10 cellular contexts compared by ENCODE assay signal in the genomic region with DNA sequence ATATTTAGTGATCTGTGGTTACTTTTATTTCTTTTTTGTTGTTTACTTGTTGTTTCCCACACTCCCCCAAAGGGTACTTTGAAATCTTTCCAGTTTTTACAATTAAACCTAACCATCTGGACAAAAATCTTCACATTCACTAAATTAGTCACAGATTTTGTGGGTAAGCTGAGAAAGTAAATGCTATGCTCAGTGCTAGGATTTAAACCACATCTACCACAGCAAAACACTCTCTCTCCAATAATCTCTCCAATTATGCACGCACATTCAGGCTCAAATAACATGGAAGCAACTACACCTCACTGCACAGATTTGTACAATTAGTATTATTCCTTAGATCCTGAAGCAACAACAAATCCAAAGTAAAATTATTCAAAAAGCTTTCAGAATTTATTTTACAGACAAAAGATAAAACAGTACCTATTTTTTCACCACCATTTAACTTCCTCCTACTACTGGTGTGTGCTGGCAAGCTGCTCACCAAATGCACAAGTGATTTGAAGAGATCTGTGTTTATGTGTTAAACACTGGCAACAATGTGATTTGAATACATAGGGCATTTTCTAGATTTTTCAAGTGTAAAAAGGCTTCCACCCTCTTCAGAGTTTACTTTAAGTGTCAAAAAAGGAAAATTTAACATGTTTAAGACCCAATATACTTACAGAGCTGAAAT. TPM values are rescaled to one million over a fixed set of nuclear protein-coding genes. Genes with fewer than 3 reads are reported as not detected.
DNase-seq lines count a peak whose midpoint lies in the region; ATAC-seq and TF ChIP-seq lines count a peak whose summit lies in the region.
"Had no signal": no experiment of that assay in that cellular context is flagged by ENCODE, and none has a peak within 500 bp of the region (broad histone marks: within the 10 kb centered on the region; RNA-seq: fewer than 3 reads in every experiment).

No MANE protein-coding gene starts in this region.

- in situ Hi-C loops in gastrocnemius medialis (cut with MboI; ENCODE audit: low sequenced_read_pairs in 4 of 4) = loop anchor here in 2 of 4 donors (10.0 to 25.0 kb wide), 4 partner anchors 65 to 757 kb away; no protein-coding TSS in a partner anchor

- H3K27me3 Mint-ChIP-seq in chondrocyte (ENCODE audit: low read depth) = no peaks in the 10 kb centered on the region

- no peak overlapping the region for H3K4me3 ChIP-seq in BLaER1 treated with 17β-estradiol and CSF1 and Interleukin-3, amounts not matched to agents 10 nM and 100 nM
- H3K4me3 ChIP-seq in MG63 (no peak overlapping the region), gastrocnemius medialis (no peak overlapping the region)
- H3K4me3 ChIP-seq: ascending aorta had no signal

- peaks cover 40% of the 10 kb centered on the region for H3K4me1 Mint-ChIP-seq in chondrocyte (ENCODE audit: low read depth)

- peak overlapping the region; percentile 34 for H3K27ac Mint-ChIP-seq in chondrocyte (ENCODE audit: unreplicated experiment)

- H3K36me3 Mint-ChIP-seq in chondrocyte (ENCODE audit: low read depth) = peaks cover 2% of the 10 kb centered on the region

- intact Hi-C loops in gastrocnemius medialis (cut with DNase I; ENCODE audit: low total_unique reads) = no loop called here

- ATAC-seq in GM19351 (IDR thresholded peaks at IDR 0.05; ENCODE audit: unreplicated experiment) (peak; percentile 71), HG03280 (IDR thresholded peaks at IDR 0.05; ENCODE audit: unreplicated experiment) (peak; percentile 28), gastrocnemius medialis (no peak)
- ATAC-seq: left ventricle myocardium superior had no signal

- no peak overlapping the region for H3K4me3 Mint-ChIP-seq in chondrocyte (ENCODE audit: unreplicated experiment)

- H3K9me3 Mint-ChIP-seq in chondrocyte (ENCODE audit: low read depth) = no peaks in the 10 kb centered on the region

- TF ChIP-seq POLR2A in gastrocnemius medialis (IDR thresholded peaks at IDR 0.05) = no peak

- no peak for TF ChIP-seq CTCF in chondrocyte (IDR thresholded peaks at IDR 0.05)
- TF ChIP-seq CTCF in gastrocnemius medialis (IDR thresholded peaks at IDR 0.05 in 4 of 5, conservative IDR thresholded peaks at IDR 0.05 in 1 of 5) = no peak

- DNase-seq in chondrocyte (ENCODE audit: low spot score) (no peak), MG63 (no peak), NCI-H2081 (lab: John Stamatoyannopoulos, UW) (no peak), gastrocnemius medialis (no peak), mesenteric fat pad (ENCODE audit: low spot score) (no peak)
- DNase-seq: left ventricle myocardium superior had no signal

- peaks cover 0 to 78% (median 0%) of the 10 kb centered on the region in 11 experiments; a peak in 9 of 22 replicates for H3K36me3 ChIP-seq in BLaER1 treated with 17β-estradiol and CSF1 and Interleukin-3, amounts not matched to agents 10 nM and 100 nM
- H3K36me3 ChIP-seq in MG63 = no peaks in the 10 kb centered on the region
- no peaks in the 10 kb centered on the region for H3K36me3 ChIP-seq in gastrocnemius medialis
- H3K36me3 ChIP-seq: ascending aorta had no signal

- peaks cover 0 to 100% (median 0%) of the 10 kb centered on the region in 11 experiments; a peak in 8 of 22 replicates for H4K20me1 ChIP-seq in BLaER1 treated with 17β-estradiol and CSF1 and Interleukin-3, amounts not matched to agents 10 nM and 100 nM

- H3K27ac ChIP-seq in BLaER1 treated with 17β-estradiol and CSF1 and Interleukin-3, amounts not matched to agents 10 nM and 100 nM = no peak overlapping the region; a peak in 1 of 22 replicates
- no peak overlapping the region for H3K27ac ChIP-seq in gastrocnemius medialis
- H3K27ac ChIP-seq: ascending aorta had no signal

- H3K27me3 ChIP-seq in BLaER1 treated with 17β-estradiol and CSF1 and Interleukin-3, amounts not matched to agents 10 nM and 100 nM = no peaks in the 10 kb centered on the region
- no peaks in the 10 kb centered on the region for H3K27me3 ChIP-seq in MG63
- H3K27me3 ChIP-seq in gastrocnemius medialis = no peaks in the 10 kb centered on the region
- H3K27me3 ChIP-seq: ascending aorta had no signal

- no peak overlapping the region for H3K9ac ChIP-seq in BLaER1 treated with 17β-estradiol and CSF1 and Interleukin-3, amounts not matched to agents 10 nM and 100 nM

- peaks cover 6 to 97% (median 57%) of the 10 kb centered on the region in 10 experiments; a peak in 19 of 20 replicates for H3K4me1 ChIP-seq in BLaER1 treated with 17β-estradiol and CSF1 and Interleukin-3, amounts not matched to agents 10 nM and 100 nM
- H3K4me1 ChIP-seq in gastrocnemius medialis = peaks cover 10 to 36% of the 10 kb centered on the region in 2 donors
- H3K4me1 ChIP-seq: ascending aorta had no signal

- peak overlapping the region in 10 of 11 experiments; percentile 21 to 96 (median 63); a peak in 17 of 22 replicates for H3K4me2 ChIP-seq in BLaER1 treated with 17β-estradiol and CSF1 and Interleukin-3, amounts not matched to agents 10 nM and 100 nM

- H3K9me3 ChIP-seq in BLaER1 treated with 17β-estradiol and CSF1 and Interleukin-3, amounts not matched to agents 10 nM and 100 nM (replicated peaks in 1 of 11) = no peaks in the 10 kb centered on the region
- H3K9me3 ChIP-seq in MG63 (no peaks in the 10 kb centered on the region), gastrocnemius medialis (no peaks in the 10 kb centered on the region)
- H3K9me3 ChIP-seq: ascending aorta had no signal

RNA-seq across cellular contexts. Expression of gene ZNF608, which starts 16.6 kb away (rescaled TPM):
- total RNA-seq in chondrocyte (20.7 to 36.3 TPM (median 23.8 TPM) in 3 replicates), gastrocnemius medialis (10 to 100 TPM in 3 of 4 donors, 1 to 10 TPM in 1; 7.3 to 27.4 (median 17.5) TPM), mesenteric fat pad (15.3 TPM)
- total RNA-seq in MG63 (2014; rRNA removed; shearing (Covaris generic); ENCODE audit: low replicate concordance) = 4.7 and 7.5 TPM in 2 replicates

Comparison
In these comparisons a context has a peak if more than half of its experiments do, and no peak if none do; other contexts are left out.
1. ATAC-seq: peak in GM19351 (single experiment) and HG03280 (single experiment); none in gastrocnemius medialis (0 of 2).